8 cellular contexts compared by ENCODE assay signal in genomic region chr1:227563319-227564201, GRCh38. TPM values are rescaled to one million over a fixed set of nuclear protein-coding genes. Genes with fewer than 3 reads are reported as not detected.
DNase-seq lines count a peak whose midpoint lies in the region; ATAC-seq, FAIRE-seq and TF ChIP-seq lines count a peak whose summit lies in the region.

Gene ZNF678, plus strand, starts transcription at chr1:227563556. Its CDS starts 87,436 bp downstream, at chr1:227650992.

- no peaks in the 10 kb centered on the region for H3K36me3 ChIP-seq in small intestine (ENCODE audit: control insufficient read depth in 2 of 2, insufficient read depth in 2 of 2, low read length in 2 of 2)

- CTCF ChIA-PET in AG04450 (lab: Charles Lee), result interaction anchor here (0.6 to 4.9 kb wide), 3 partner anchors 21 to 390 kb away, joined by 3 to 39 read pairs (median 3); no protein-coding TSS in a partner anchor

- H3K4me1 ChIP-seq in small intestine (ENCODE audit: control insufficient read depth in 2 of 2, insufficient read depth in 1 of 2, low read depth in 1 of 2, low read length in 1 of 2), result peaks cover 0 to 3% of the 10 kb centered on the region in 2 donors

- ATAC-seq in GM18909 (IDR thresholded peaks at IDR 0.05; ENCODE audit: poor library complexity, unreplicated experiment), result peak; percentile 96
- peak; percentile 97 for ATAC-seq in HG03159 (IDR thresholded peaks at IDR 0.05; ENCODE audit: unreplicated experiment)

- WGBS in small intestine, 3 donors, result 0 to 1% (median 1%) methylated on average over 39 of the region's 39 CpGs

- FAIRE-seq in small intestine (lab: Jason Lieb, UNC), result peak; percentile 47

- H3K9me3 ChIP-seq in AG04450 (ENCODE audit: control insufficient read depth, insufficient read depth, low read length) (peaks cover 34% of the 10 kb centered on the region), small intestine (ENCODE audit: control insufficient read depth, low read depth) (peaks cover 2% of the 10 kb centered on the region)

- POLR2A ChIA-PET in AG04450 (lab: Yijun Ruan, JAX), result interaction anchor here (0.6 to 1.5 kb wide), 4 partner anchors 18 to 390 kb away, joined by 3 to 11 read pairs (median 4); no protein-coding TSS in a partner anchor

- DNase-seq in AG04450 (ENCODE audit: low read depth, low spot score) (peak; percentile 78), NCI-H2227 (lab: John Stamatoyannopoulos, UW; ENCODE audit: unreplicated experiment) (peak; percentile 96), cardiac fibroblast (ENCODE audit: low read depth in 2 of 2) (peak; percentile 93 to 97), iPS-NIHi7 (ENCODE audit: extremely low spot score) (peak; percentile 99), small intestine (peak; percentile 96)

- H3K4me3 ChIP-seq in AG04450 (ENCODE audit: low read depth, low read length) (peak within 1 kb of the TSS; percentile 84), WI38 (ENCODE audit: low read depth, low read length) (peak within 1 kb of the TSS; percentile 82), cardiac fibroblast (replicated peaks in 1 of 2; ENCODE audit: low read depth in 2 of 2, low read length in 2 of 2) (peak within 1 kb of the TSS; percentile 72 to 74), small intestine (ENCODE audit: low read depth in 1 of 2, low read length in 2 of 2) (peak within 1 kb of the TSS; percentile 66 to 74)

- TF ChIP-seq CTCF in AG04450 (IDR thresholded peaks at IDR 0.05; ENCODE audit: low read depth, low read length) (no peak), WI38 (IDR thresholded peaks at IDR 0.05; ENCODE audit: low read depth, low read length) (no peak), cardiac fibroblast (IDR thresholded peaks at IDR 0.05; ENCODE audit: low read depth, low read length) (no peak)

- H3K27me3 ChIP-seq in AG04450 (ENCODE audit: control insufficient read depth, insufficient read depth, low read length) (peaks cover 25% of the 10 kb centered on the region), small intestine (ENCODE audit: control insufficient read depth in 2 of 2, insufficient read depth in 2 of 2, low read length in 2 of 2) (peaks cover 5 to 9% of the 10 kb centered on the region in 2 donors)

- peak within 1 kb of the TSS; percentile 98 for H3K27ac ChIP-seq in AG04450 (ENCODE audit: low read depth, low read length)
- H3K27ac ChIP-seq in small intestine (ENCODE audit: low read depth in 1 of 2, low read length in 1 of 2), result peak within 1 kb of the TSS; percentile 91 to 99

RNA-seq across cellular contexts. Expression of gene ZNF678, which starts in this region (rescaled TPM):
- 2.8 and 3.7 TPM in 2 replicates for polyA plus RNA-seq in AG04450 (2011; rRNA removed)
- 7.6 and 11.8 TPM in 2 replicates for polyA minus RNA-seq in AG04450 (2011; rRNA and poly(A)+ RNA removed)
- polyA plus RNA-seq in small intestine, result 1 to 10 TPM in 2 of 3 donors, under 1 TPM in 1; 0.89 to 2.5 (median 1.9) TPM

Comparison
In these comparisons a context has a peak if more than half of its experiments do, and no peak if none do; other contexts are left out.
1. Peak in every context shown above with its lines: DNase-seq, ATAC-seq, H3K4me3 ChIP-seq and H3K27ac ChIP-seq.